Comparison of ENCODE assay signal across 1 cellular context in genomic region chr1:223123238-223123976, GRCh38.
TF ChIP-seq lines count a peak whose summit lies in the region.

No MANE protein-coding gene starts in this region.

TF ChIP-seq in HEK293, 187 proteins besides CTCF, POLR2A, EP300 and RAD21 (continued from another document):
- TF ChIP-seq, protein P1, sequence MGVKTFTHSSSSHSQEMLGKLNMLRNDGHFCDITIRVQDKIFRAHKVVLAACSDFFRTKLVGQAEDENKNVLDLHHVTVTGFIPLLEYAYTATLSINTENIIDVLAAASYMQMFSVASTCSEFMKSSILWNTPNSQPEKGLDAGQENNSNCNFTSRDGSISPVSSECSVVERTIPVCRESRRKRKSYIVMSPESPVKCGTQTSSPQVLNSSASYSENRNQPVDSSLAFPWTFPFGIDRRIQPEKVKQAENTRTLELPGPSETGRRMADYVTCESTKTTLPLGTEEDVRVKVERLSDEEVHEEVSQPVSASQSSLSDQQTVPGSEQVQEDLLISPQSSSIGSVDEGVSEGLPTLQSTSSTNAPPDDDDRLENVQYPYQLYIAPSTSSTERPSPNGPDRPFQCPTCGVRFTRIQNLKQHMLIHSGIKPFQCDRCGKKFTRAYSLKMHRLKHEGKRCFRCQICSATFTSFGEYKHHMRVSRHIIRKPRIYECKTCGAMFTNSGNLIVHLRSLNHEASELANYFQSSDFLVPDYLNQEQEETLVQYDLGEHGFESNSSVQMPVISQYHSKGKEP (tag by site-specific recombination; IDR thresholded peaks at IDR 0.05): 0 out of 2 replicates have a peak, but pooled peaks have one; percentile 13
- TF ChIP-seq ZNF433 (tag by site-specific recombination; IDR thresholded peaks at IDR 0.05; ENCODE audit: low read depth) (no peak), ZSCAN30 (tag by site-specific recombination; IDR thresholded peaks at IDR 0.05) (peak; percentile 78), ZNF768 (tag by site-specific recombination; IDR thresholded peaks at IDR 0.05) (no peak), ZNF394 (tag by site-specific recombination; IDR thresholded peaks at IDR 0.05; ENCODE audit: borderline replicate concordance) (no peak), ZNF274 (IDR thresholded peaks at IDR 0.05; ENCODE audit: low read length) (no peak), ZNF274 (tag by site-specific recombination; IDR thresholded peaks at IDR 0.05; ENCODE audit: borderline replicate concordance) (no peak), ZNF133 (tag by site-specific recombination; IDR thresholded peaks at IDR 0.05) (no peak), ZNF10 (tag by site-specific recombination; IDR thresholded peaks at IDR 0.05) (0 out of 2 replicates have a peak, but pooled peaks have one; percentile 20), PBX3 (CRISPR knock-in tag; IDR thresholded peaks at IDR 0.05) (no peak), ZNF626 (tag by site-specific recombination; IDR thresholded peaks at IDR 0.05) (no peak), ZNF292 (tag by site-specific recombination; IDR thresholded peaks at IDR 0.05; ENCODE audit: borderline replicate concordance, low read depth) (no peak), BCL11A (tag by site-specific recombination; IDR thresholded peaks at IDR 0.05; ENCODE audit: low read depth) (no peak; the same call in 1 of the 2 replicates), ZNF366 (tag by site-specific recombination; conservative IDR thresholded peaks at IDR 0.05) (no peak), SP3 (tag by site-specific recombination; IDR thresholded peaks at IDR 0.05) (no peak), ZNF677 (tag by site-specific recombination; IDR thresholded peaks at IDR 0.05) (no peak), ZNF571 (tag by site-specific recombination; IDR thresholded peaks at IDR 0.05) (no peak), ZNF19 (tag by site-specific recombination; IDR thresholded peaks at IDR 0.05; ENCODE audit: low read depth) (no peak), TSHZ1 (tag by site-specific recombination; IDR thresholded peaks at IDR 0.05; ENCODE audit: borderline replicate concordance) (no peak), ZNF239 (tag by site-specific recombination; IDR thresholded peaks at IDR 0.05) (no peak), MYNN (tag by site-specific recombination; IDR thresholded peaks at IDR 0.05; ENCODE audit: borderline replicate concordance) (no peak), ZNF266 (tag by site-specific recombination; IDR thresholded peaks at IDR 0.05; ENCODE audit: low read depth) (no peak), ZNF132 (tag by site-specific recombination; IDR thresholded peaks at IDR 0.05; ENCODE audit: borderline replicate concordance) (no peak), ZBTB7A (tag by site-specific recombination; IDR thresholded peaks at IDR 0.05; ENCODE audit: low read depth) (no peak), SETDB1 (IDR thresholded peaks at IDR 0.05; ENCODE audit: insufficient read length, low read length) (no peak), ZNF416 (tag by site-specific recombination; IDR thresholded peaks at IDR 0.05) (no peak), ZNF24 (tag by site-specific recombination; IDR thresholded peaks at IDR 0.05) (peak; percentile 30; the same call in 1 of the 2 replicates), ZNF202 (tag by site-specific recombination; IDR thresholded peaks at IDR 0.05; ENCODE audit: borderline replicate concordance) (no peak), YY1 (tag by site-specific recombination; IDR thresholded peaks at IDR 0.05) (no peak), ZNF155 (tag by site-specific recombination; IDR thresholded peaks at IDR 0.05) (no peak), ZNF473 (tag by site-specific recombination; IDR thresholded peaks at IDR 0.05) (no peak), ZNF624 (tag by site-specific recombination; IDR thresholded peaks at IDR 0.05) (no peak), ZNF23 (tag by site-specific recombination; IDR thresholded peaks at IDR 0.05; ENCODE audit: borderline replicate concordance) (no peak), ZNF324 (tag by site-specific recombination; IDR thresholded peaks at IDR 0.05) (peak; percentile 68; the same call in 1 of the 2 replicates), ZNF664 (tag by site-specific recombination; IDR thresholded peaks at IDR 0.05) (no peak), ZNF629 (tag by site-specific recombination; IDR thresholded peaks at IDR 0.05) (no peak), TCF7L2 (IDR thresholded peaks at IDR 0.05; ENCODE audit: borderline replicate concordance, low read depth, low read length) (no peak), FEZF1 (tag by site-specific recombination; IDR thresholded peaks at IDR 0.05) (no peak), YY2 (tag by site-specific recombination; IDR thresholded peaks at IDR 0.05) (no peak), PATZ1 (tag by site-specific recombination; IDR thresholded peaks at IDR 0.05) (peak; percentile 35; the same call in 1 of the 2 replicates)
- TF ChIP-seq, protein P2, sequence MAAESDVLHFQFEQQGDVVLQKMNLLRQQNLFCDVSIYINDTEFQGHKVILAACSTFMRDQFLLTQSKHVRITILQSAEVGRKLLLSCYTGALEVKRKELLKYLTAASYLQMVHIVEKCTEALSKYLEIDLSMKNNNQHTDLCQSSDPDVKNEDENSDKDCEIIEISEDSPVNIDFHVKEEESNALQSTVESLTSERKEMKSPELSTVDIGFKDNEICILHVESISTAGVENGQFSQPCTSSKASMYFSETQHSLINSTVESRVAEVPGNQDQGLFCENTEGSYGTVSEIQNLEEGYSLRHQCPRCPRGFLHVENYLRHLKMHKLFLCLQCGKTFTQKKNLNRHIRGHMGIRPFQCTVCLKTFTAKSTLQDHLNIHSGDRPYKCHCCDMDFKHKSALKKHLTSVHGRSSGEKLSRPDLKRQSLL (tag by site-specific recombination; IDR thresholded peaks at IDR 0.05): no peak
- TF ChIP-seq, protein P3, sequence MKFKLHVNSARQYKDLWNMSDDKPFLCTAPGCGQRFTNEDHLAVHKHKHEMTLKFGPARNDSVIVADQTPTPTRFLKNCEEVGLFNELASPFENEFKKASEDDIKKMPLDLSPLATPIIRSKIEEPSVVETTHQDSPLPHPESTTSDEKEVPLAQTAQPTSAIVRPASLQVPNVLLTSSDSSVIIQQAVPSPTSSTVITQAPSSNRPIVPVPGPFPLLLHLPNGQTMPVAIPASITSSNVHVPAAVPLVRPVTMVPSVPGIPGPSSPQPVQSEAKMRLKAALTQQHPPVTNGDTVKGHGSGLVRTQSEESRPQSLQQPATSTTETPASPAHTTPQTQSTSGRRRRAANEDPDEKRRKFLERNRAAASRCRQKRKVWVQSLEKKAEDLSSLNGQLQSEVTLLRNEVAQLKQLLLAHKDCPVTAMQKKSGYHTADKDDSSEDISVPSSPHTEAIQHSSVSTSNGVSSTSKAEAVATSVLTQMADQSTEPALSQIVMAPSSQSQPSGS (tag by site-specific recombination; IDR thresholded peaks at IDR 0.05; ENCODE audit: low read depth): no peak
- TF ChIP-seq, protein P4, sequence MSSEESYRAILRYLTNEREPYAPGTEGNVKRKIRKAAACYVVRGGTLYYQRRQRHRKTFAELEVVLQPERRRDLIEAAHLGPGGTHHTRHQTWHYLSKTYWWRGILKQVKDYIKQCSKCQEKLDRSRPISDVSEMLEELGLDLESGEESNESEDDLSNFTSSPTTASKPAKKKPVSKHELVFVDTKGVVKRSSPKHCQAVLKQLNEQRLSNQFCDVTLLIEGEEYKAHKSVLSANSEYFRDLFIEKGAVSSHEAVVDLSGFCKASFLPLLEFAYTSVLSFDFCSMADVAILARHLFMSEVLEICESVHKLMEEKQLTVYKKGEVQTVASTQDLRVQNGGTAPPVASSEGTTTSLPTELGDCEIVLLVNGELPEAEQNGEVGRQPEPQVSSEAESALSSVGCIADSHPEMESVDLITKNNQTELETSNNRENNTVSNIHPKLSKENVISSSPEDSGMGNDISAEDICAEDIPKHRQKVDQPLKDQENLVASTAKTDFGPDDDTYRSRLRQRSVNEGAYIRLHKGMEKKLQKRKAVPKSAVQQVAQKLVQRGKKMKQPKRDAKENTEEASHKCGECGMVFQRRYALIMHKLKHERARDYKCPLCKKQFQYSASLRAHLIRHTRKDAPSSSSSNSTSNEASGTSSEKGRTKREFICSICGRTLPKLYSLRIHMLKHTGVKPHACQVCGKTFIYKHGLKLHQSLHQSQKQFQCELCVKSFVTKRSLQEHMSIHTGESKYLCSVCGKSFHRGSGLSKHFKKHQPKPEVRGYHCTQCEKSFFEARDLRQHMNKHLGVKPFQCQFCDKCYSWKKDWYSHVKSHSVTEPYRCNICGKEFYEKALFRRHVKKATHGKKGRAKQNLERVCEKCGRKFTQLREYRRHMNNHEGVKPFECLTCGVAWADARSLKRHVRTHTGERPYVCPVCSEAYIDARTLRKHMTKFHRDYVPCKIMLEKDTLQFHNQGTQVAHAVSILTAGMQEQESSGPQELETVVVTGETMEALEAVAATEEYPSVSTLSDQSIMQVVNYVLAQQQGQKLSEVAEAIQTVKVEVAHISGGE (tag by site-specific recombination; conservative IDR thresholded peaks at IDR 0.05; ENCODE audit: low read depth): no peak
- TF ChIP-seq, protein P5, sequence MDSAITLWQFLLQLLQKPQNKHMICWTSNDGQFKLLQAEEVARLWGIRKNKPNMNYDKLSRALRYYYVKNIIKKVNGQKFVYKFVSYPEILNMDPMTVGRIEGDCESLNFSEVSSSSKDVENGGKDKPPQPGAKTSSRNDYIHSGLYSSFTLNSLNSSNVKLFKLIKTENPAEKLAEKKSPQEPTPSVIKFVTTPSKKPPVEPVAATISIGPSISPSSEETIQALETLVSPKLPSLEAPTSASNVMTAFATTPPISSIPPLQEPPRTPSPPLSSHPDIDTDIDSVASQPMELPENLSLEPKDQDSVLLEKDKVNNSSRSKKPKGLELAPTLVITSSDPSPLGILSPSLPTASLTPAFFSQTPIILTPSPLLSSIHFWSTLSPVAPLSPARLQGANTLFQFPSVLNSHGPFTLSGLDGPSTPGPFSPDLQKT (IDR thresholded peaks at IDR 0.05; ENCODE audit: borderline replicate concordance, low read depth, low read length): no peak
- TF ChIP-seq, protein P6, sequence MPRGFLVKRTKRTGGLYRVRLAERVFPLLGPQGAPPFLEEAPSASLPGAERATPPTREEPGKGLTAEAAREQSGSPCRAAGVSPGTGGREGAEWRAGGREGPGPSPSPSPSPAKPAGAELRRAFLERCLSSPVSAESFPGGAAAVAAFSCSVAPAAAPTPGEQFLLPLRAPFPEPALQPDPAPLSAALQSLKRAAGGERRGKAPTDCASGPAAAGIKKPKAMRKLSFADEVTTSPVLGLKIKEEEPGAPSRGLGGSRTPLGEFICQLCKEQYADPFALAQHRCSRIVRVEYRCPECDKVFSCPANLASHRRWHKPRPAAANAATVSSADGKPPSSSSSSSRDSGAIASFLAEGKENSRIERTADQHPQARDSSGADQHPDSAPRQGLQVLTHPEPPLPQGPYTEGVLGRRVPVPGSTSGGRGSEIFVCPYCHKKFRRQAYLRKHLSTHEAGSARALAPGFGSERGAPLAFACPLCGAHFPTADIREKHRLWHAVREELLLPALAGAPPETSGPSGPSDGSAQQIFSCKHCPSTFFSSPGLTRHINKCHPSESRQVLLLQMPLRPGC (tag by site-specific recombination; IDR thresholded peaks at IDR 0.05): no peak
- TF ChIP-seq, protein P7, sequence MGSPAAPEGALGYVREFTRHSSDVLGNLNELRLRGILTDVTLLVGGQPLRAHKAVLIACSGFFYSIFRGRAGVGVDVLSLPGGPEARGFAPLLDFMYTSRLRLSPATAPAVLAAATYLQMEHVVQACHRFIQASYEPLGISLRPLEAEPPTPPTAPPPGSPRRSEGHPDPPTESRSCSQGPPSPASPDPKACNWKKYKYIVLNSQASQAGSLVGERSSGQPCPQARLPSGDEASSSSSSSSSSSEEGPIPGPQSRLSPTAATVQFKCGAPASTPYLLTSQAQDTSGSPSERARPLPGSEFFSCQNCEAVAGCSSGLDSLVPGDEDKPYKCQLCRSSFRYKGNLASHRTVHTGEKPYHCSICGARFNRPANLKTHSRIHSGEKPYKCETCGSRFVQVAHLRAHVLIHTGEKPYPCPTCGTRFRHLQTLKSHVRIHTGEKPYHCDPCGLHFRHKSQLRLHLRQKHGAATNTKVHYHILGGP (tag by site-specific recombination; IDR thresholded peaks at IDR 0.05): no peak
